1 cellular context compared by ENCODE assay signal in the genomic region with DNA sequence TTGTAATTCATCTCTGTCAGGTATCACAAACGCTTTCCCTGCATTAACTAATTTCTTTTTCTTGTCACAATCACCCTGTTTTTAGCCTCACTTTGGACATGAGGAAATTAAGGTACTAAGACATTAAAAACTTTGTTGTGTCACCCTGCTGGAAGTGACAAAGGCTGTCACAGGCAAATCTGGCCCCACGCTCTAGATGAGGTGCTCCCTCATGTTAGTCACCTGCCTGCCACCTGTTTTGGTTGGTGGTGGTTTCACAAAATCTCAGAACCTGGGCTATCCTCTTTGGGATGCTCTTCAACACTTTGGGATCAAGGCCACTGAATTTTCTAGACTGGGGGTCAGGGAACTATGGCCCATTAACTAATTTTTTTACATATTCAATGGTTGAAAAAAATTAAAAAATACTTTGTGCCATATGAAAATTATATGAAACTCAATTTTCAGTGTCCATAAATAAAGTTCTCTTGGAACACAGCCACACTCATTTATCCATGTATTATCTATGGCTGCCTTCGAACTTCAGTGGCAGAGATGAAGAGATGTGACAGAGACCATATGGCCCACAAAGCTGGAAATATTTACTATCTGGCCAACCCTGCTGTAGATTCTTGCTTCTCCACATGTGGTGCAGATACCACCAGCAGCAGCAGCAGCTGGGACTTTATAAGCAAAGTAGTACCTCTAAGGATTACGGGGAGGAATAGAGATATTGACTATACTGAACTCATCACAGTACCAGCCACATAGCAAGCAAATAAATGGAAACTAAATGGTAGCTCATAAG.
TF ChIP-seq lines count a peak whose summit lies in the region.

No MANE protein-coding gene starts in this region.

TF ChIP-seq in IMR-90, 13 proteins besides CTCF, POLR2A, EP300 and RAD21:
- TF ChIP-seq CEBPB (IDR thresholded peaks at IDR 0.05; ENCODE audit: low read depth, low read length): no peak
